ENCODE assay signal across 24 cellular contexts in the genomic region with DNA sequence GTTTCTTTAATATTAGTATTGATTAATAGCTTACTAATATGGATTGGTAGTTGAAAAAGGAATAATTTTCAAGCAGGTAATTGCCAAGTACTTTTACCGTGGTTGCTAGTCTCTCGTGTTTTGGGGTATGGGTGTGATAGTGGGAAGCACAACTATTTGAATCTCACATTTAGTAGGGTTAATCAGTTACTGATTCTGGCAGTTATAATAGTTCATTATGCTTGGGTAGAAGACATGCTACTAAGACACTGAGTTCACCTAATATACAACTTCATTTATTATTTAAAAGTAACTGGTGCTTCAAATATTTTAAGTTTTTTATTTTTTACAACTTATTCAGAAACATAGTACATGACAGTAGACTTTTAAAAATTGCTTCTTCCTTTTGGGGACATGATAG.
"Had no signal": no experiment of that assay in that cellular context is flagged by ENCODE, and none has a peak within 500 bp of the region (broad histone marks: within the 10 kb centered on the region; RNA-seq: fewer than 3 reads in every experiment).

No MANE protein-coding gene starts in this region.

- H3K36me3 Mint-ChIP-seq: naive B cell had no signal

- H3K27ac ChIP-seq: ascending aorta, breast epithelium, gastroesophageal sphincter, lower lobe of right lung, spleen, testis, vagina, WERI-Rb-1 had no signal

- H3K9me3 ChIP-seq: ascending aorta, breast epithelium, gastroesophageal sphincter, lower lobe of right lung, spleen, testis, vagina had no signal

- H3K4me1 ChIP-seq: ascending aorta, breast epithelium, lower lobe of right lung, spleen, testis had no signal

- H3K36me3 ChIP-seq: breast epithelium, WERI-Rb-1 had no signal

- H3K4me3 ChIP-seq: ascending aorta, breast epithelium, gastroesophageal sphincter, lower lobe of right lung, spleen, testis, vagina had no signal

- H3K4me3 Mint-ChIP-seq: central memory CD8-positive, alpha-beta T cell; effector memory CD8-positive, alpha-beta T cell; naive B cell; neural crest cell had no signal

- DNase-seq: activated CD4-positive, alpha-beta T cell treated with anti-CD3 and anti-CD28 coated beads for 1 hour; activated CD4-positive, alpha-beta T cell treated with anti-CD3 and anti-CD28 coated beads, Interleukin-2, amount 50 U/mL, for 1 hour; activated gamma-delta T cell treated with Interleukin-2 at 50 U/mL for 16 hours; activated T-cell treated with anti-CD3 and anti-CD28 coated beads, Interleukin-2, amount 50 U/mL, for 1 hour; effector memory CD8-positive, alpha-beta T cell; islet precursor cell; left colon; lower lobe of right lung; naive B cell; occipital lobe; retina; spleen; stimulated activated CD4-positive, alpha-beta T cell treated with anti-CD3 and anti-CD28 coated beads, Interleukin-4, amount 100 ng/mL, for 1 hour; stimulated activated naive CD4-positive, alpha-beta T cell; testis; WERI-Rb-1 had no signal

- H3K27ac Mint-ChIP-seq: effector memory CD8-positive, alpha-beta T cell had no signal

- H3K4me1 Mint-ChIP-seq: naive B cell had no signal

- H3K27me3 ChIP-seq: ascending aorta, breast epithelium, gastroesophageal sphincter, spleen, testis, vagina had no signal

- H3K27me3 Mint-ChIP-seq: central memory CD8-positive, alpha-beta T cell; effector memory CD8-positive, alpha-beta T cell; naive B cell; type B pancreatic cell had no signal

- H3K9me3 Mint-ChIP-seq: activated naive CD4-positive, alpha-beta T cell treated with anti-CD3 and anti-CD28 coated beads, Interleukin-2, amount 50 U/mL, for 72 hours; central memory CD8-positive, alpha-beta T cell; effector memory CD8-positive, alpha-beta T cell; naive B cell; neural crest cell had no signal
